ENCODE assay signal across 6 cellular contexts in genomic region chr7:71933426-71933825, GRCh38.
"Had no signal": no experiment of that assay in that cellular context is flagged by ENCODE, and none has a peak within 500 bp of the region (broad histone marks: within the 10 kb centered on the region; RNA-seq: fewer than 3 reads in every experiment).

No MANE protein-coding gene starts in this region.

- DNase-seq: GM23248, GOT3, H7, H9, HCEC 1CT, HFFc6 had no signal
